Comparison of ENCODE assay signal across 1 cellular context in the genomic region with DNA sequence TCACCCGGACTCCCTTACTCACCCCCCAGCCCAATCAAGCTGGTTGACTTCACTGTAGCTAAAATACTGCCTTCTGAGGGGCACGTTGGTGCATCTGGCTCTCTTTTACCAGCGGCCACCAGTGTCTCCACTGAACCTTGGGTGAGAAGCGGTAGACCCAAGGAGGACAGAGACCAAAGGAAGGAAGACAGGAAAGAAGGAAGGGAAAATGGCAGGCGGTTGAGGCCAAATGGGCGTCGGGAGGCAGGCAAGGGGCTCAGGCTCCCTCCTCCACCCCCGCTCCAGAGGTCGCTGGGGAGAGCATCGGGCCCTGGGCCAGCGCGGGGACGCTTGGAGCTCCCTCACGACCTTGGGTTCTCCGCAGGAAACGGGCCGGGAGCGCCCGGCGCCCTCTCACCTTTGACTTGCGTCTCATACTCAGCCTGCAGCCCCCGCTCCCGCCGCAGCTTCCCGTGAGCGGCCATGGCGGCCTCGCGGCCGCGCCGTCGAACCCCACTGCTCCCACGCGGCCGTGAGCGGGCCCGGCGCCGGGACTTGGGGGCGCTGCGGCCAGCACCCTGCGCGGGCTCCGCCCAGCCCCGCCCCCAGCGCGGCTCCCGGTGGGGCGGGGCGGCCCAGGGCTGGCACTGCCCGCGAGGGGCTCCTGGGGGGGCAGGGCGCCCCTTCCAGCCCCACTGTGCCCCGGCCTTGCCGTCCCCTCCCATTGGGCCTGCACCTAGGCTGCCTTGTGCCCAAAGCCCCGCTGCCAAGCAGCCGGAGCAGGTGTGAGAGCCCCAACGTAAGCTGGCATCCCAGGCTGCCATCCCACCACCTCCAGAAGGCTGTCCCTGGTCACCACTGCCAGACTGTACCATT.
TF ChIP-seq lines count a peak whose summit lies in the region.

ARHGAP4 (minus strand) TSS at position 526 of the 855 bp plus-strand sequence; CDS start at position 464, 62 bp downstream.

TF ChIP-seq in SK-N-SH treated with all-trans-retinoic acid at 6 μM for 48 hours, 23 proteins besides CTCF, POLR2A, EP300 and RAD21 (continued from another document):
- TF ChIP-seq POU6F1 (CRISPR knock-in tag; IDR thresholded peaks at IDR 0.05; ENCODE audit: borderline replicate concordance, low read depth) (no peak), BACH2 (CRISPR knock-in tag; IDR thresholded peaks at IDR 0.05; ENCODE audit: borderline replicate concordance) (no peak), ZC3H10 (CRISPR knock-in tag; IDR thresholded peaks at IDR 0.05) (no peak), ZFP30 (CRISPR knock-in tag; IDR thresholded peaks at IDR 0.05) (no peak), TSHZ2 (CRISPR knock-in tag; IDR thresholded peaks at IDR 0.05) (no peak), OSR1 (CRISPR knock-in tag; IDR thresholded peaks at IDR 0.05) (no peak), ZFP3 (CRISPR knock-in tag; IDR thresholded peaks at IDR 0.05) (no peak), ZNF565 (CRISPR knock-in tag; conservative IDR thresholded peaks at IDR 0.05; ENCODE audit: low read depth) (no peak), CSDC2 (CRISPR knock-in tag; IDR thresholded peaks at IDR 0.05) (no peak), ZNF70 (CRISPR knock-in tag; IDR thresholded peaks at IDR 0.05) (no peak), CSRNP3 (CRISPR knock-in tag; IDR thresholded peaks at IDR 0.05) (no peak), TOX (CRISPR knock-in tag; IDR thresholded peaks at IDR 0.05; ENCODE audit: borderline replicate concordance) (no peak), GLIS3 (CRISPR knock-in tag; IDR thresholded peaks at IDR 0.05) (no peak), TCF4 (CRISPR knock-in tag; IDR thresholded peaks at IDR 0.05; ENCODE audit: borderline replicate concordance) (no peak)
- TF ChIP-seq, protein P1, sequence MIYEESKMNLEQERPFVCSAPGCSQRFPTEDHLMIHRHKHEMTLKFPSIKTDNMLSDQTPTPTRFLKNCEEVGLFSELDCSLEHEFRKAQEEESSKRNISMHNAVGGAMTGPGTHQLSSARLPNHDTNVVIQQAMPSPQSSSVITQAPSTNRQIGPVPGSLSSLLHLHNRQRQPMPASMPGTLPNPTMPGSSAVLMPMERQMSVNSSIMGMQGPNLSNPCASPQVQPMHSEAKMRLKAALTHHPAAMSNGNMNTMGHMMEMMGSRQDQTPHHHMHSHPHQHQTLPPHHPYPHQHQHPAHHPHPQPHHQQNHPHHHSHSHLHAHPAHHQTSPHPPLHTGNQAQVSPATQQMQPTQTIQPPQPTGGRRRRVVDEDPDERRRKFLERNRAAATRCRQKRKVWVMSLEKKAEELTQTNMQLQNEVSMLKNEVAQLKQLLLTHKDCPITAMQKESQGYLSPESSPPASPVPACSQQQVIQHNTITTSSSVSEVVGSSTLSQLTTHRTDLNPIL (CRISPR knock-in tag; IDR thresholded peaks at IDR 0.05; ENCODE audit: low read depth): no peak
TF ChIP-seq in SK-N-SH treated with all-trans-retinoic acid at 6 μM for 48 hours: peak in this region for 0.
